Comparison of ENCODE assay signal across 18 cellular contexts in genomic region chr13:44912617-44913016, GRCh38.
DNase-seq lines count a peak whose midpoint lies in the region; TF ChIP-seq lines count a peak whose summit lies in the region.
"Had no signal": no experiment of that assay in that cellular context is flagged by ENCODE, and none has a peak within 500 bp of the region (broad histone marks: within the 10 kb centered on the region; RNA-seq: fewer than 3 reads in every experiment).

No MANE protein-coding gene starts in this region.

- no peaks in the 10 kb centered on the region for H3K9me3 Mint-ChIP-seq in progenitor cell of endocrine pancreas (ENCODE audit: low read depth)
- H3K9me3 Mint-ChIP-seq: HFFc6 had no signal

- peaks cover 8% of the 10 kb centered on the region for H3K4me1 Mint-ChIP-seq in progenitor cell of endocrine pancreas (ENCODE audit: low read depth)
- H3K4me1 Mint-ChIP-seq: CD14-positive monocyte had no signal

- no peaks in the 10 kb centered on the region for H3K27me3 Mint-ChIP-seq in progenitor cell of endocrine pancreas
- H3K27me3 Mint-ChIP-seq: CD4-positive, alpha-beta T cell; CD8-positive, alpha-beta memory T cell had no signal

- peak overlapping the region; percentile 7 for H3K27ac Mint-ChIP-seq in progenitor cell of endocrine pancreas
- H3K27ac Mint-ChIP-seq: CD14-positive monocyte; CD4-positive, alpha-beta T cell; HFFc6 had no signal

- no peak for TF ChIP-seq CTCF in progenitor cell of endocrine pancreas (IDR thresholded peaks at IDR 0.05; ENCODE audit: unreplicated experiment)

- H3K36me3 Mint-ChIP-seq in progenitor cell of endocrine pancreas (ENCODE audit: insufficient read depth): no peaks in the 10 kb centered on the region

- no peak overlapping the region for H3K4me3 Mint-ChIP-seq in progenitor cell of endocrine pancreas (ENCODE audit: low read depth)
- H3K4me3 Mint-ChIP-seq: CD14-positive monocyte; CD4-positive, alpha-beta T cell; CD8-positive, alpha-beta memory T cell; HFFc6 had no signal

- DNase-seq in DMS79 (lab: John Stamatoyannopoulos, UW): peak; percentile 8
- DNase-seq in HuH-7 (ENCODE audit: low spot score): peak; percentile 10
- peak; percentile 4 for DNase-seq in NCI-H510A (lab: John Stamatoyannopoulos, UW)
- no peak for DNase-seq in progenitor cell of endocrine pancreas (ENCODE audit: low spot score, unreplicated experiment)
- no peak for DNase-seq in activated CD8-positive, alpha-beta memory T cell treated with anti-CD3 and anti-CD28 coated beads, Interleukin-2, amount 50 U/mL, for 48 hours
- no peak for DNase-seq in stimulated activated CD4-positive, alpha-beta T cell treated with anti-CD3 and anti-CD28 coated beads, Interleukin-4, amount 100 ng/mL, for 4 hours
- DNase-seq in activated CD4-positive, CD25-positive, alpha-beta regulatory T cell (lab: John Stamatoyannopoulos, UW): no peak
- DNase-seq: 8988T; ACHN; AML-193; BE2C; CD4-positive, alpha-beta T cell; CD8-positive, alpha-beta memory T cell; DMS 273 treated with DMSO at 0.1 percent for 48 hours; DND-41; GOT3; HFFc6 had no signal

Comparison
In these comparisons a context has a peak if more than half of its experiments do, and no peak if none do; other contexts are left out.
1. DNase-seq: peak in DMS79 (single experiment), HuH-7 (single experiment) and NCI-H510A (single experiment); none in progenitor cell of endocrine pancreas (single experiment), activated CD8-positive, alpha-beta memory T cell treated with anti-CD3 and anti-CD28 coated beads, Interleukin-2, amount 50 U/mL, for 48 hours (single experiment), stimulated activated CD4-positive, alpha-beta T cell treated with anti-CD3 and anti-CD28 coated beads, Interleukin-4, amount 100 ng/mL, for 4 hours (0 of 2) and activated CD4-positive, CD25-positive, alpha-beta regulatory T cell (0 of 4).